In the genomic region with DNA sequence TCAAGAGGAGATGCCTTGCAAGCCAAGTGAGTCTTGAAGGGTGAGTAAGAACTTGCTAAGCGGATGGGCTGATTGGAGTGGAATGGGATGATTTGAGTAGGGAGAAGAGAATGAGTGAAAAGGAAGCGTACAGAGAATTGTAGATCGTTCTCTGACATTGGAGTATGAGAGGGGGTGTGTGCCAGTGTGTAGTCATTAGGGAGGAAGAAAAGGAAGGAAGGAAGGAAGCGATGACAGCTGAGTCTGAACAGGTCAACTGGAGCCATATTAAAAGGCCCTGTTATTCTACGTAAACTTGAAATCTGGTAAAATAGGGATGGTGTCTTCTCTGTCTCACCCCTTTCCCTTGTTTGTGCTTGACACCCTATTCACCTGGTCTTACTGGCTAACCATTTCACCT, we compare ENCODE assay signal across 26 cellular contexts.
"Had no signal": no experiment of that assay in that cellular context is flagged by ENCODE, and none has a peak within 500 bp of the region (broad histone marks: within the 10 kb centered on the region; RNA-seq: fewer than 3 reads in every experiment).

No MANE protein-coding gene starts in this region.

- H3K27ac Mint-ChIP-seq: activated CD4-positive, alpha-beta memory T cell treated with anti-CD3 and anti-CD28 coated beads, Interleukin-2, amount 10 ng/mL, durations not matched to agents 7 days and 5 days; activated CD4-positive, alpha-beta T cell treated with anti-CD3 and anti-CD28 coated beads, Interleukin-2, amount 10 ng/mL, durations not matched to agents 24 days and 14 days; activated naive CD4-positive, alpha-beta T cell treated with anti-CD3 and anti-CD28 coated beads for 36 hours; activated T-helper 1 cell treated with anti-CD3 and anti-CD28 coated beads, Interleukin-12 subunit alpha, Interleukin-12 subunit beta, Interleukin-2, Interleukin-4 antibody, amounts not matched to agents 30 ng/mL and 10 ng/mL and 1 ng/mL, durations not matched to agents 14 hours and 24 hours and 36 hours; T-helper 1 cell treated with Interleukin-12 subunit alpha and Interleukin-12 subunit beta and Interleukin-4 antibody, amounts not matched to agents 30 μg/mL and 1 μg/mL, for 36 hours had no signal

- DNase-seq: activated CD4-positive, alpha-beta memory T cell treated with anti-CD3 and anti-CD28 coated beads, Interleukin-2, amount 10 ng/mL, durations not matched to agents 7 days and 5 days; activated CD4-positive, alpha-beta T cell treated with anti-CD3 and anti-CD28 coated beads, Interleukin-2, amount 10 ng/mL, durations not matched to agents 24 days and 14 days; activated CD4-positive, CD25-positive, alpha-beta regulatory T cell treated with anti-CD3 and anti-CD28 coated beads, Interleukin-2, amount 50 U/mL, for 72 hours; activated effector memory CD4-positive, alpha-beta T cell treated with anti-CD3 and anti-CD28 coated beads, Interleukin-2, amount 50 U/mL, for 16 hours; activated naive CD4-positive, alpha-beta T cell treated with anti-CD3 and anti-CD28 coated beads for 36 hours; activated T-cell treated with anti-CD3 and anti-CD28 coated beads for 4 hours; foreskin keratinocyte; heart left ventricle; islet precursor cell; left ventricle myocardium inferior; occipital lobe; psoas muscle; sigmoid colon; SK-N-SH; small intestine; stimulated activated CD4-positive, alpha-beta T cell treated with anti-CD3 and anti-CD28 coated beads, Interleukin-1b, Interleukin-23, amount 100 ng/mL, for 48 hours; stimulated activated naive CD4-positive, alpha-beta T cell; SW 1271 had no signal

- H3K4me1 Mint-ChIP-seq: activated CD4-positive, alpha-beta T cell treated with anti-CD3 and anti-CD28 coated beads, Interleukin-2, amount 10 ng/mL, durations not matched to agents 24 days and 14 days; neural crest cell had no signal

- H3K9me3 Mint-ChIP-seq: activated CD4-positive, alpha-beta memory T cell treated with anti-CD3 and anti-CD28 coated beads, Interleukin-2, amount 10 ng/mL, durations not matched to agents 7 days and 5 days; activated CD4-positive, alpha-beta T cell treated with anti-CD3 and anti-CD28 coated beads, Interleukin-2, amount 10 ng/mL, durations not matched to agents 24 days and 14 days; activated naive CD4-positive, alpha-beta T cell treated with anti-CD3 and anti-CD28 coated beads for 36 hours; activated T-helper 1 cell treated with anti-CD3 and anti-CD28 coated beads, Interleukin-12 subunit alpha, Interleukin-12 subunit beta, Interleukin-2, Interleukin-4 antibody, amounts not matched to agents 30 ng/mL and 10 ng/mL and 1 ng/mL, durations not matched to agents 14 hours and 24 hours and 36 hours; neural crest cell; T-helper 1 cell treated with Interleukin-12 subunit alpha and Interleukin-12 subunit beta and Interleukin-4 antibody, amounts not matched to agents 30 μg/mL and 1 μg/mL, for 36 hours had no signal

- H3K4me1 ChIP-seq: breast epithelium, psoas muscle, sigmoid colon, tibial nerve had no signal

- H3K27me3 ChIP-seq: breast epithelium, esophagus muscularis mucosa, foreskin keratinocyte, heart left ventricle, sigmoid colon, tibial nerve had no signal

- H3K4me3 ChIP-seq: breast epithelium, esophagus muscularis mucosa, heart left ventricle, left ventricle myocardium inferior, lung, psoas muscle, sigmoid colon, tibial nerve had no signal

- ATAC-seq: foreskin keratinocyte, heart left ventricle, psoas muscle had no signal

- H3K27me3 Mint-ChIP-seq: activated CD4-positive, alpha-beta memory T cell treated with anti-CD3 and anti-CD28 coated beads, Interleukin-2, amount 10 ng/mL, durations not matched to agents 7 days and 5 days; activated CD4-positive, alpha-beta T cell treated with anti-CD3 and anti-CD28 coated beads, Interleukin-2, amount 10 ng/mL, durations not matched to agents 24 days and 14 days had no signal

- H3K4me3 Mint-ChIP-seq: activated CD4-positive, alpha-beta memory T cell treated with anti-CD3 and anti-CD28 coated beads, Interleukin-2, amount 10 ng/mL, durations not matched to agents 7 days and 5 days; activated CD4-positive, alpha-beta T cell treated with anti-CD3 and anti-CD28 coated beads, Interleukin-2, amount 10 ng/mL, durations not matched to agents 24 days and 14 days; activated naive CD4-positive, alpha-beta T cell treated with anti-CD3 and anti-CD28 coated beads for 36 hours; activated T-helper 1 cell treated with anti-CD3 and anti-CD28 coated beads, Interleukin-12 subunit alpha, Interleukin-12 subunit beta, Interleukin-2, Interleukin-4 antibody, amounts not matched to agents 30 ng/mL and 10 ng/mL and 1 ng/mL, durations not matched to agents 14 hours and 24 hours and 36 hours; neural crest cell; T-helper 1 cell treated with Interleukin-12 subunit alpha and Interleukin-12 subunit beta and Interleukin-4 antibody, amounts not matched to agents 30 μg/mL and 1 μg/mL, for 36 hours had no signal

- H3K27ac ChIP-seq: breast epithelium, esophagus muscularis mucosa, foreskin keratinocyte, heart left ventricle, left ventricle myocardium inferior, parathyroid adenoma, psoas muscle, sigmoid colon, tibial nerve had no signal

- H3K9me3 ChIP-seq: breast epithelium, esophagus muscularis mucosa, heart left ventricle, left ventricle myocardium inferior, psoas muscle, sigmoid colon, SK-N-SH, tibial nerve had no signal
